Comparison of ENCODE assay signal across 14 cellular contexts in genomic region chr11:133930767-133931448, GRCh38. TPM values are rescaled to one million over a fixed set of nuclear protein-coding genes. Genes with fewer than 3 reads are reported as not detected.
DNase-seq lines count a peak whose midpoint lies in the region; ATAC-seq and TF ChIP-seq lines count a peak whose summit lies in the region.
"Had no signal": no experiment of that assay in that cellular context is flagged by ENCODE, and none has a peak within 500 bp of the region (broad histone marks: within the 10 kb centered on the region; RNA-seq: fewer than 3 reads in every experiment).

No MANE protein-coding gene starts in this region.

- no peaks in the 10 kb centered on the region for H3K36me3 Mint-ChIP-seq in immature natural killer cell
- H3K36me3 Mint-ChIP-seq: memory B cell had no signal

- H3K27me3 ChIP-seq in Panc1 (ENCODE audit: control insufficient read depth, insufficient read depth, low read length) = no peaks in the 10 kb centered on the region
- H3K27me3 ChIP-seq in sigmoid colon = no peaks in the 10 kb centered on the region
- H3K27me3 ChIP-seq: right lobe of liver had no signal

- ATAC-seq in Panc1 (peak; percentile 76), HG03039 (IDR thresholded peaks at IDR 0.05; ENCODE audit: unreplicated experiment) (no peak), HG02642 (IDR thresholded peaks at IDR 0.05; ENCODE audit: poor library complexity, unreplicated experiment) (no peak)

- H3K4me1 Mint-ChIP-seq in immature natural killer cell = peaks cover 6 to 11% of the 10 kb centered on the region in 2 donors

- in situ Hi-C loops in Panc1 (cut with HindIII; ENCODE audit: low pct_unique_long_range_greater_than_20kb, low sequenced_read_pairs) = no loop called here

- POLR2A ChIA-PET in GM10248 (lab: Yijun Ruan, JAX) = no interaction called here
- POLR2A ChIA-PET in Panc1 (lab: Charles Lee) = no interaction called here

- intact Hi-C loops in Panc1 (cut with micrococcal nuclease; ENCODE audit: unreplicated experiment) (no loop called here), sigmoid colon (cut with DNase I) (loop anchor here (2.0 kb wide), 1 partner anchor 114 kb away; no protein-coding TSS in a partner anchor)

- no peak for DNase-seq in GM10248 (ENCODE audit: extremely low spot score)
- no peak for DNase-seq in Panc1 (ENCODE audit: low read depth, low spot score)
- peak; percentile 4 for DNase-seq in fibroblast of villous mesenchyme (ENCODE audit: low read depth)
- DNase-seq in sigmoid colon = no peak
- DNase-seq in immature natural killer cell = no peak
- DNase-seq in activated naive CD4-positive, alpha-beta T cell treated with Interleukin-2 at 50 U/mL for 16 hours = no peak
- DNase-seq: activated naive CD8-positive, alpha-beta T cell treated with anti-CD3 and anti-CD28 coated beads for 36 hours; NCI-H1105; PC-9; right lobe of liver had no signal

- BruUV-seq in Panc1 (replicated peaks; lab: Mats Ljungman, UMichigan) = no TSS peak

- peaks cover 0 to 2% (median 1%) of the 10 kb centered on the region in 3 donors for H3K27me3 Mint-ChIP-seq in immature natural killer cell (ENCODE audit: low read depth in 3 of 3)
- H3K27me3 Mint-ChIP-seq: activated naive CD8-positive, alpha-beta T cell treated with anti-CD3 and anti-CD28 coated beads for 36 hours had no signal

- no peak for TF ChIP-seq EP300 in sigmoid colon (IDR thresholded peaks at IDR 0.05)

- no peak overlapping the region for H3K27ac ChIP-seq in Panc1 (ENCODE audit: low read length)
- H3K27ac ChIP-seq in sigmoid colon = peak overlapping the region; percentile 23 to 61 (median 40)
- H3K27ac ChIP-seq: epithelial cell of prostate, PC-9, right lobe of liver had no signal

- H3K9me3 Mint-ChIP-seq in immature natural killer cell = no peaks in the 10 kb centered on the region
- H3K9me3 Mint-ChIP-seq: activated naive CD8-positive, alpha-beta T cell treated with anti-CD3 and anti-CD28 coated beads for 36 hours; memory B cell had no signal

- CTCF ChIA-PET in GM10248 (lab: Yijun Ruan, JAX) (no interaction called here), Panc1 (lab: Charles Lee) (interaction anchor here (0.7 to 1.0 kb wide), 2 partner anchors 50 to 115 kb away, joined by 3 to 4 read pairs; no protein-coding TSS in a partner anchor)

- TF ChIP-seq CTCF in GM10248 (IDR thresholded peaks at IDR 0.05; ENCODE audit: control extremely low read depth, extremely low read depth, low read depth, missing control alignments) = peak; percentile 18
- peak; percentile 96 for TF ChIP-seq CTCF in Panc1 (IDR thresholded peaks at IDR 0.05)
- peak; percentile 26 for TF ChIP-seq CTCF in fibroblast of villous mesenchyme (IDR thresholded peaks at IDR 0.05; ENCODE audit: insufficient read depth, low read depth, low read length)
- peak in 3 of 4 experiments; percentile 16 to 56 (median 54) for TF ChIP-seq CTCF in sigmoid colon (IDR thresholded peaks at IDR 0.05)

- no peak overlapping the region for H3K4me3 Mint-ChIP-seq in immature natural killer cell
- H3K4me3 Mint-ChIP-seq: activated naive CD8-positive, alpha-beta T cell treated with anti-CD3 and anti-CD28 coated beads for 36 hours; memory B cell had no signal

- no peak overlapping the region for H3K27ac Mint-ChIP-seq in immature natural killer cell
- H3K27ac Mint-ChIP-seq: activated naive CD8-positive, alpha-beta T cell treated with anti-CD3 and anti-CD28 coated beads for 36 hours; memory B cell had no signal

- no peaks in the 10 kb centered on the region for H3K9me3 ChIP-seq in Panc1 (ENCODE audit: control insufficient read depth, insufficient read depth, low read depth, low read length)
- no peaks in the 10 kb centered on the region for H3K9me3 ChIP-seq in sigmoid colon
- H3K9me3 ChIP-seq: right lobe of liver had no signal

- no peak for TF ChIP-seq POLR2A in sigmoid colon (IDR thresholded peaks at IDR 0.05)

- WGBS in sigmoid colon, 2 donors = 79 to 80% methylated on average over 36 of the region's 36 CpGs

- peaks cover 4% of the 10 kb centered on the region for H3K4me1 ChIP-seq in Panc1 (ENCODE audit: control insufficient read depth, insufficient read depth, low read length)
- peaks cover 0 to 24% (median 13%) of the 10 kb centered on the region in 4 donors for H3K4me1 ChIP-seq in sigmoid colon
- H3K4me1 ChIP-seq: right lobe of liver had no signal

- H3K4me3 ChIP-seq in Panc1 (ENCODE audit: low read depth in 2 of 2, low read length in 2 of 2) = no peak overlapping the region
- H3K4me3 ChIP-seq in fibroblast of villous mesenchyme (ENCODE audit: low read depth, low read length) = no peak overlapping the region
- H3K4me3 ChIP-seq in sigmoid colon = no peak overlapping the region
- H3K4me3 ChIP-seq: PC-9, right lobe of liver had no signal

- H3K36me3 ChIP-seq in Panc1 (ENCODE audit: control insufficient read depth, insufficient read depth, low read length) = no peaks in the 10 kb centered on the region
- H3K36me3 ChIP-seq in sigmoid colon = peaks cover 10 to 65% (median 17%) of the 10 kb centered on the region in 4 donors
- H3K36me3 ChIP-seq: right lobe of liver had no signal

RNA-seq across cellular contexts. Expression of gene IGSF9B, which starts 25.9 kb away (rescaled TPM):
- 2.2 TPM for total RNA-seq in Panc1 (2021; ENCODE audit: unreplicated experiment)
- 3.4 TPM for polyA plus RNA-seq in Panc1 (2012; ENCODE audit: insufficient read length)
- total RNA-seq in fibroblast of villous mesenchyme = under 0.01 TPM in 1 of 2 replicates, not detected in the other
- 10 to 100 TPM; 12.5 to 53.7 (median 19.0) TPM for total RNA-seq in sigmoid colon
- polyA plus RNA-seq in sigmoid colon = 1 to 10 TPM in 1 of 3 donors, under 1 TPM in 1, not detected in 1; under 0.01 to 4.4 TPM
- polyA plus RNA-seq in immature natural killer cell = under 1 TPM in 2 of 3 donors, not detected in 1; 0.22 to 0.45 TPM
- total RNA-seq: PC-9 had no signal

Comparison
In these comparisons a context has a peak if more than half of its experiments do, and no peak if none do; other contexts are left out.
1. CTCF ChIP-seq: peak in every context shown above with its lines; median percentile 96 in Panc1; 54 in sigmoid colon; 26 in fibroblast of villous mesenchyme; 18 in GM10248.